ENCODE assay signal across 8 cellular contexts in genomic region chr1:27349784-27350672, GRCh38. TPM values are rescaled to one million over a fixed set of nuclear protein-coding genes. Genes with fewer than 3 reads are reported as not detected.
DNase-seq lines count a peak whose midpoint lies in the region; FAIRE-seq and TF ChIP-seq lines count a peak whose summit lies in the region.

No MANE protein-coding gene starts in this region.

- no peaks in the 10 kb centered on the region for H3K36me3 ChIP-seq in small intestine (ENCODE audit: control insufficient read depth in 2 of 2, insufficient read depth in 2 of 2, low read length in 2 of 2)

- H3K9me3 ChIP-seq in iPS-18c (ENCODE audit: control insufficient read depth, insufficient read depth, low read length): peaks cover 2% of the 10 kb centered on the region
- H3K9me3 ChIP-seq in small intestine (ENCODE audit: control insufficient read depth, low read depth): no peaks in the 10 kb centered on the region

- peaks cover 0 to 5% of the 10 kb centered on the region in 2 donors for H3K4me1 ChIP-seq in small intestine (ENCODE audit: control insufficient read depth in 2 of 2, insufficient read depth in 1 of 2, low read depth in 1 of 2, low read length in 1 of 2)

- H3K4me3 Mint-ChIP-seq in CD14-positive monocyte: peak overlapping the region; percentile 42 to 64

- WGBS in small intestine, 3 donors: 18 to 35% (median 35%) methylated on average over 79 to 84 of the region's 84 CpGs

- no peak overlapping the region for H3K27ac ChIP-seq in small intestine (ENCODE audit: low read depth in 1 of 2, low read length in 1 of 2)

- no peaks in the 10 kb centered on the region for H3K27me3 ChIP-seq in small intestine (ENCODE audit: control insufficient read depth in 2 of 2, insufficient read depth in 2 of 2, low read length in 2 of 2)

- no peak for FAIRE-seq in small intestine (lab: Jason Lieb, UNC)

- H3K9me3 Mint-ChIP-seq in CD14-positive monocyte: peaks cover 0 to 2% (median 0%) of the 10 kb centered on the region in 7 donors

- peaks cover 14% of the 10 kb centered on the region for H3K4me1 Mint-ChIP-seq in CD14-positive monocyte

- intact Hi-C loops in CD14-positive monocyte (cut with micrococcal nuclease): no loop called here

- no peak overlapping the region for H3K27ac Mint-ChIP-seq in CD14-positive monocyte

- DNase-seq in CD14-positive monocyte (ENCODE audit: low spot score): no peak
- DNase-seq in NCI-H1092 treated with DMSO at 0.1 percent for 48 hours (lab: John Stamatoyannopoulos, UW): peak; percentile 72
- peak; percentile 84 for DNase-seq in astrocyte of the hippocampus (ENCODE audit: low read depth, low spot score)
- DNase-seq in small intestine: peak; percentile 77
- DNase-seq in SIG-M5 (lab: John Stamatoyannopoulos, UW): no peak
- no peak for DNase-seq in activated CD4-positive, alpha-beta T cell treated with anti-CD3 and anti-CD28 coated beads for 1 hour
- DNase-seq in NOMO-1 treated with dmso at 0.1 percent for 144 hours (lab: John Stamatoyannopoulos, UW; ENCODE audit: unreplicated experiment): no peak

- peaks cover 28 to 68% of the 10 kb centered on the region in 2 donors for H3K36me3 Mint-ChIP-seq in CD14-positive monocyte

- TF ChIP-seq CTCF in CD14-positive monocyte (IDR thresholded peaks at IDR 0.05): no peak

- H3K4me3 ChIP-seq in iPS-18c (ENCODE audit: insufficient read depth, low read depth, low read length) (peak overlapping the region; percentile 58), small intestine (ENCODE audit: low read depth in 1 of 2, low read length in 2 of 2) (peak overlapping the region in 1 of 2 donors; percentile 45)

- peaks cover 1 to 11% (median 4%) of the 10 kb centered on the region in 3 donors for H3K27me3 Mint-ChIP-seq in CD14-positive monocyte (ENCODE audit: low read depth in 3 of 3)

RNA-seq across cellular contexts. Expression of gene SYTL1, which starts 8.2 kb away (rescaled TPM):
- polyA plus RNA-seq in CD14-positive monocyte (10 to 100 TPM; 26.9 to 44.6 TPM), small intestine (1 to 10 TPM; 2.5 to 9.5 (median 5.2) TPM)

RNA-seq across cellular contexts. Expression of gene MAP3K6, which starts 16.7 kb away (rescaled TPM):
- polyA plus RNA-seq in CD14-positive monocyte (1 to 10 TPM; 3.2 to 6.7 TPM), small intestine (10 to 100 TPM in 1 of 3 donors, 1 to 10 TPM in 2; 1.6 to 19.4 (median 5.1) TPM)

RNA-seq across cellular contexts. Expression of gene FCN3, which starts 24.6 kb away (rescaled TPM):
- not detected for polyA plus RNA-seq in CD14-positive monocyte
- polyA plus RNA-seq in small intestine: 1 to 10 TPM in 2 of 3 donors, under 1 TPM in 1; 0.89 to 3.6 (median 1.6) TPM

RNA-seq across cellular contexts. Expression of gene TMEM222, which starts 28.1 kb away (rescaled TPM):
- polyA plus RNA-seq in CD14-positive monocyte (10 to 100 TPM; 23.2 to 24.6 TPM), small intestine (10 to 100 TPM; 30.3 to 51.7 (median 32.4) TPM)

RNA-seq across cellular contexts. Expression of gene CD164L2, which starts 33.1 kb away (rescaled TPM):
- polyA plus RNA-seq in CD14-positive monocyte: not detected
- polyA plus RNA-seq in small intestine: under 1 TPM in 1 of 3 donors, not detected in 2; 0.04 TPM

Comparison
In these comparisons a context has a peak if more than half of its experiments do, and no peak if none do; other contexts are left out.
1. DNase-seq: peak in NCI-H1092 treated with DMSO at 0.1 percent for 48 hours (single experiment), astrocyte of the hippocampus (single experiment) and small intestine (single experiment); none in CD14-positive monocyte (single experiment), SIG-M5 (single experiment), activated CD4-positive, alpha-beta T cell treated with anti-CD3 and anti-CD28 coated beads for 1 hour (single experiment) and NOMO-1 treated with dmso at 0.1 percent for 144 hours (single experiment).